ENCODE assay signal across 12 cellular contexts in the genomic region with DNA sequence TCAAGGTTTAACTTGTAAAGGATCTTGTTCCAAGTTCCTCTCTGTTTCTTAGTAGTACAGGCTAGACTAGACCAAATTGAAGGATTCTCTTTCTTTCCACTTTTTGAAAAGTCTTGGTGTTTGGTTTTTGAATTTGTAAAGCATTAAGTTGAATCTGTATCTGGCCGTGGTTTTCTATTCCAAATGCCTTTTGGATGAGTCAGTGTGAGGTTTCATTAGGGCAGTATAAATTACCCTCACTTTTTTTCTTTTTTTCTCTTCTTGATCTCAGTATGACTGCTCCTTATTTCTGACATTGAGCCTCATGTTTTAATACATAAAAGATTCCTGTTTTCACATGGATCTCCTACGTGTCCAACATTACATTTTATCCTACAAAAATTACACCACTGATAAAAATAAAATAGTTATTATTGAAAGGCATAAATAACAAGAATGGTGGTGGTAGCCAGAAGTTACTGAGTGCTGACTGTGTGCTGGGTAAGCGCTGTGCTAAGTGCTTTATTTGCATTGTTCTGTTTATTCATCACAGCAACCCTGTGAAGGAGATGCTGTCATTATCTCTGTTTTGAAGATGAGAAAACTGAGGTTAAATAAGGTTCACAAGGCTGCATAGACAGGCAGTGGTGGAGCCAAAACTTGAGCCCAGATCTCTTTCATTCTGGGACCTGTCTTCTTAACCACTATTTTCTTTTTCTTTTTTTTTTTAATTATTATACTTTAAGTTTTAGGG. TPM values are rescaled to one million over a fixed set of nuclear protein-coding genes. Genes with fewer than 3 reads are reported as not detected.
DNase-seq lines count a peak whose midpoint lies in the region; ATAC-seq and TF ChIP-seq lines count a peak whose summit lies in the region.
"Had no signal": no experiment of that assay in that cellular context is flagged by ENCODE, and none has a peak within 500 bp of the region (broad histone marks: within the 10 kb centered on the region; RNA-seq: fewer than 3 reads in every experiment).

No MANE protein-coding gene starts in this region.

- POLR2A ChIA-PET in HEK293T (lab: Yijun Ruan, JAX) = no interaction called here
- POLR2A ChIA-PET in Caco-2 (lab: Charles Lee) = no interaction called here

- H3K27ac Mint-ChIP-seq in Caco-2 (ENCODE audit: unreplicated experiment) = no peak overlapping the region
- H3K27ac Mint-ChIP-seq in T-helper 2 cell treated with Interferon-gamma antibody and Interleukin-4, amounts not matched to agents 5 μg/mL and 100 μg/mL, for 36 hours = no peak overlapping the region
- H3K27ac Mint-ChIP-seq: CD4-positive, alpha-beta memory T cell had no signal

- H3K9me3 Mint-ChIP-seq in Caco-2 (ENCODE audit: unreplicated experiment) = no peaks in the 10 kb centered on the region
- H3K9me3 Mint-ChIP-seq in T-helper 2 cell treated with Interferon-gamma antibody and Interleukin-4, amounts not matched to agents 5 μg/mL and 100 μg/mL, for 36 hours = no peaks in the 10 kb centered on the region
- H3K9me3 Mint-ChIP-seq: central memory CD8-positive, alpha-beta T cell had no signal

- H3K4me3 ChIP-seq in epithelial cell of esophagus (ENCODE audit: low read length) (no peak overlapping the region), suprapubic skin (no peak overlapping the region), Caco-2 (ENCODE audit: low read depth, low read length) (no peak overlapping the region)

- TF ChIP-seq EP300 in suprapubic skin (IDR thresholded peaks at IDR 0.05) = no peak

- H3K4me3 Mint-ChIP-seq in Caco-2 (ENCODE audit: unreplicated experiment) = no peak overlapping the region
- H3K4me3 Mint-ChIP-seq in T-helper 2 cell treated with Interferon-gamma antibody and Interleukin-4, amounts not matched to agents 5 μg/mL and 100 μg/mL, for 36 hours = no peak overlapping the region
- H3K4me3 Mint-ChIP-seq: CD4-positive, alpha-beta memory T cell; central memory CD8-positive, alpha-beta T cell had no signal

- H3K9me3 ChIP-seq in suprapubic skin = no peaks in the 10 kb centered on the region
- H3K9me3 ChIP-seq in Caco-2 = no peaks in the 10 kb centered on the region

- no peaks in the 10 kb centered on the region for H3K27me3 Mint-ChIP-seq in Caco-2 (ENCODE audit: insufficient read depth, unreplicated experiment)
- H3K27me3 Mint-ChIP-seq in T-helper 2 cell treated with Interferon-gamma antibody and Interleukin-4, amounts not matched to agents 5 μg/mL and 100 μg/mL, for 36 hours (ENCODE audit: low read depth) = no peaks in the 10 kb centered on the region
- H3K27me3 Mint-ChIP-seq: central memory CD8-positive, alpha-beta T cell had no signal

- H3K36me3 ChIP-seq in suprapubic skin (no peaks in the 10 kb centered on the region), Caco-2 (ENCODE audit: control insufficient read depth, insufficient read depth, low read length) (no peaks in the 10 kb centered on the region)

- TF ChIP-seq POLR2A in suprapubic skin (IDR thresholded peaks at IDR 0.05) = no peak

- peaks cover 14% of the 10 kb centered on the region for H3K4me1 Mint-ChIP-seq in Caco-2 (ENCODE audit: low read depth, unreplicated experiment)
- no peaks in the 10 kb centered on the region for H3K4me1 Mint-ChIP-seq in T-helper 2 cell treated with Interferon-gamma antibody and Interleukin-4, amounts not matched to agents 5 μg/mL and 100 μg/mL, for 36 hours (ENCODE audit: low read depth)
- H3K4me1 Mint-ChIP-seq: CD4-positive, alpha-beta memory T cell; central memory CD8-positive, alpha-beta T cell had no signal

- CTCF ChIA-PET in HEK293T (lab: Yijun Ruan, JAX) = no interaction called here
- CTCF ChIA-PET in Caco-2 (lab: Charles Lee) = no interaction called here

- H3K27ac ChIP-seq in suprapubic skin = no peak overlapping the region

- no peak for TF ChIP-seq CTCF in epithelial cell of esophagus (IDR thresholded peaks at IDR 0.05; ENCODE audit: insufficient read depth, low read depth, low read length, missing control alignments)
- no peak for TF ChIP-seq CTCF in omental fat pad (IDR thresholded peaks at IDR 0.05)
- TF ChIP-seq CTCF in suprapubic skin (IDR thresholded peaks at IDR 0.05) = no peak
- no peak for TF ChIP-seq CTCF in Caco-2 (IDR thresholded peaks at IDR 0.05; ENCODE audit: insufficient read depth in 1 of 2, low read depth in 1 of 2, low read length in 1 of 2, severe bottlenecking in 1 of 2, unreplicated experiment in 1 of 2)

- 36% methylated on average over 3 of the region's 3 CpGs for WGBS in suprapubic skin

- no peaks in the 10 kb centered on the region for H3K36me3 Mint-ChIP-seq in Caco-2 (ENCODE audit: insufficient read depth, unreplicated experiment)
- no peaks in the 10 kb centered on the region for H3K36me3 Mint-ChIP-seq in T-helper 2 cell treated with Interferon-gamma antibody and Interleukin-4, amounts not matched to agents 5 μg/mL and 100 μg/mL, for 36 hours (ENCODE audit: low read depth)
- H3K36me3 Mint-ChIP-seq: CD4-positive, alpha-beta memory T cell had no signal

- BruUV-seq in Caco-2 (replicated peaks; lab: Mats Ljungman, UMichigan) = no TSS peak

- DNase-seq in COLO829 (ENCODE audit: low spot score) (peak; percentile 96), OCI-M1 (lab: John Stamatoyannopoulos, UW) (peak; percentile 17), epithelial cell of esophagus (ENCODE audit: low read depth) (peak; percentile 71), omental fat pad (ENCODE audit: low spot score) (no peak), HEK293T (ENCODE audit: extremely low spot score) (no peak), suprapubic skin (ENCODE audit: low spot score in 2 of 2) (no peak), Caco-2 (no peak)
- DNase-seq in T-helper 2 cell treated with Interferon-gamma antibody and Interleukin-4, amounts not matched to agents 5 μg/mL and 100 μg/mL, for 36 hours (ENCODE audit: low spot score) = no peak
- DNase-seq: activated CD8-positive, alpha-beta memory T cell treated with anti-CD3 and anti-CD28 coated beads for 24 hours; CD4-positive, alpha-beta memory T cell; stimulated activated CD4-positive, alpha-beta T cell treated with anti-CD3 and anti-CD28 coated beads, Interleukin-1b, Interleukin-23, amount 100 ng/mL, for 48 hours had no signal

- ATAC-seq in omental fat pad (ENCODE audit: low FRiP score) = peak; percentile 73

- H3K4me1 ChIP-seq in suprapubic skin (peaks cover 64% of the 10 kb centered on the region), Caco-2 (peaks cover 24% of the 10 kb centered on the region)

- intact Hi-C loops in Caco-2 (cut with micrococcal nuclease; ENCODE audit: unreplicated experiment) = loop anchor here (10.0 kb wide), 1 partner anchor 53 kb away; a partner anchor contains a TSS

- no peaks in the 10 kb centered on the region for H3K27me3 ChIP-seq in suprapubic skin
- no peaks in the 10 kb centered on the region for H3K27me3 ChIP-seq in Caco-2 (replicated peaks; ENCODE audit: control insufficient read depth, insufficient read depth, low read length)

TF ChIP-seq in HEK293T, 16 proteins besides CTCF, POLR2A, EP300 and RAD21:
- no peak for TF ChIP-seq SP1 (IDR thresholded peaks at IDR 0.05)
- TF ChIP-seq LEF1 (IDR thresholded peaks at IDR 0.05; ENCODE audit: borderline replicate concordance) = no peak
- no peak for TF ChIP-seq FOXM1 (IDR thresholded peaks at IDR 0.05; ENCODE audit: borderline replicate concordance)
- TF ChIP-seq ZNF384 (IDR thresholded peaks at IDR 0.05) = no peak
- TF ChIP-seq FOXK2 (IDR thresholded peaks at IDR 0.05) = no peak
- no peak for TF ChIP-seq ELF4 (IDR thresholded peaks at IDR 0.05)
- TF ChIP-seq CTBP1 (IDR thresholded peaks at IDR 0.05; ENCODE audit: borderline replicate concordance) = no peak
- no peak for TF ChIP-seq L3MBTL2 (conservative IDR thresholded peaks at IDR 0.05)

RNA-seq across cellular contexts. Expression of a gene that starts 48.3 kb away (rescaled TPM):
- total RNA-seq in omental fat pad (10 to 100 TPM; 13.7 to 39.0 (median 27.4) TPM), suprapubic skin (10 to 100 TPM; 19.4 to 35.3 (median 21.7) TPM), Caco-2 (2022) (3.9 and 4.3 TPM in 2 replicates)

Comparison
In these comparisons a context has a peak if more than half of its experiments do, and no peak if none do; other contexts are left out.
1. DNase-seq: peak in COLO829 (single experiment), OCI-M1 (single experiment) and epithelial cell of esophagus (single experiment); none in omental fat pad (single experiment), HEK293T (single experiment), suprapubic skin (0 of 2), Caco-2 (0 of 2) and T-helper 2 cell treated with Interferon-gamma antibody and Interleukin-4, amounts not matched to agents 5 μg/mL and 100 μg/mL, for 36 hours (single experiment).